In genomic region chr7:157692156-157693011, GRCh38 we compare ENCODE assay signal across 13 cellular contexts.
DNase-seq lines count a peak whose midpoint lies in the region; ATAC-seq and TF ChIP-seq lines count a peak whose summit lies in the region.
"Had no signal": no experiment of that assay in that cellular context is flagged by ENCODE, and none has a peak within 500 bp of the region (broad histone marks: within the 10 kb centered on the region; RNA-seq: fewer than 3 reads in every experiment).

No MANE protein-coding gene starts in this region.

- no peaks in the 10 kb centered on the region for H3K36me3 Mint-ChIP-seq in naive thymus-derived CD4-positive, alpha-beta T cell

- in situ Hi-C loops in KBM-7 (cut with MboI; ENCODE audit: low pct_unique_long_range_greater_than_20kb, low sequenced_read_pairs) = no loop called here
- in situ Hi-C loops in mammary epithelial cell (cut with MboI; ENCODE audit: low sequenced_read_pairs in 2 of 2) = no loop called here

- POLR2A ChIA-PET in naive thymus-derived CD4-positive, alpha-beta T cell (lab: Charles Lee) = no interaction called here

- H3K4me1 Mint-ChIP-seq in naive thymus-derived CD4-positive, alpha-beta T cell = peaks cover 2 to 37% (median 24%) of the 10 kb centered on the region in 7 donors

- H3K4me3 Mint-ChIP-seq in naive thymus-derived CD4-positive, alpha-beta T cell = peak overlapping the region in 9 of 10 donors; percentile 32 to 80 (median 56)
- H3K4me3 Mint-ChIP-seq: activated CD4-positive, alpha-beta memory T cell treated with anti-CD3 and anti-CD28 coated beads, Interleukin-2, amount 10 ng/mL, durations not matched to agents 7 days and 5 days had no signal

- H4K20me1 ChIP-seq in BLaER1 treated with 17β-estradiol and CSF1 and Interleukin-3, amounts not matched to agents 10 nM and 100 nM = peaks cover 0 to 70% (median 63%) of the 10 kb centered on the region in 11 experiments; a peak in 19 of 22 replicates
- no peaks in the 10 kb centered on the region for H4K20me1 ChIP-seq in Karpas-422 (ENCODE audit: insufficient read depth, low read depth, low read length)
- H4K20me1 ChIP-seq in mammary epithelial cell (ENCODE audit: insufficient read depth, low read length) = no peaks in the 10 kb centered on the region

- no TSS peak for BruUV-seq in mammary epithelial cell (replicated peaks; lab: Mats Ljungman, UMichigan)

- H3K9ac ChIP-seq in BLaER1 treated with 17β-estradiol and CSF1 and Interleukin-3, amounts not matched to agents 10 nM and 100 nM = no peak overlapping the region
- H3K9ac ChIP-seq in Karpas-422 (ENCODE audit: low read length) = no peak overlapping the region
- no peak overlapping the region for H3K9ac ChIP-seq in mammary epithelial cell (ENCODE audit: insufficient read depth, low read length)

- no peak overlapping the region for H3K27ac Mint-ChIP-seq in naive thymus-derived CD4-positive, alpha-beta T cell
- H3K27ac Mint-ChIP-seq: activated CD4-positive, alpha-beta memory T cell treated with anti-CD3 and anti-CD28 coated beads, Interleukin-2, amount 10 ng/mL, durations not matched to agents 7 days and 5 days had no signal

- peaks cover 8 to 15% (median 12%) of the 10 kb centered on the region in 11 experiments for H3K9me3 ChIP-seq in BLaER1 treated with 17β-estradiol and CSF1 and Interleukin-3, amounts not matched to agents 10 nM and 100 nM (replicated peaks in 1 of 11)
- H3K9me3 ChIP-seq in WERI-Rb-1 (ENCODE audit: severe bottlenecking) (no peaks in the 10 kb centered on the region), Karpas-422 (ENCODE audit: low read length) (peaks cover 3% of the 10 kb centered on the region), mammary epithelial cell (replicated peaks; ENCODE audit: insufficient read depth, low read length) (no peaks in the 10 kb centered on the region)
- H3K9me3 ChIP-seq in naive thymus-derived CD4-positive, alpha-beta T cell (ENCODE audit: control insufficient read depth in 2 of 3, low read length in 3 of 3) = no peaks in the 10 kb centered on the region
- H3K9me3 ChIP-seq: Caco-2 had no signal

- H3K4me1 ChIP-seq in BLaER1 treated with 17β-estradiol and CSF1 and Interleukin-3, amounts not matched to agents 10 nM and 100 nM = peaks cover 40 to 49% (median 47%) of the 10 kb centered on the region in 10 experiments
- peaks cover 0 to 21% of the 10 kb centered on the region in 2 donors for H3K4me1 ChIP-seq in naive thymus-derived CD4-positive, alpha-beta T cell (ENCODE audit: control insufficient read depth in 2 of 2, insufficient read depth in 2 of 2, low read length in 2 of 2)
- H3K4me1 ChIP-seq in Karpas-422 (ENCODE audit: low read length) = no peaks in the 10 kb centered on the region
- H3K4me1 ChIP-seq in mammary epithelial cell (ENCODE audit: insufficient read depth, low read length) = no peaks in the 10 kb centered on the region

- no peaks in the 10 kb centered on the region for H3K79me2 ChIP-seq in Karpas-422 (ENCODE audit: low read length)
- H3K79me2 ChIP-seq in mammary epithelial cell (ENCODE audit: insufficient read depth, low read length) = no peaks in the 10 kb centered on the region

- peaks cover 84 to 89% (median 86%) of the 10 kb centered on the region in 11 experiments for H3K27me3 ChIP-seq in BLaER1 treated with 17β-estradiol and CSF1 and Interleukin-3, amounts not matched to agents 10 nM and 100 nM
- H3K27me3 ChIP-seq in WERI-Rb-1 (ENCODE audit: insufficient read depth, low read depth, severe bottlenecking) (no peaks in the 10 kb centered on the region), Karpas-422 (ENCODE audit: low read length) (no peaks in the 10 kb centered on the region), mammary epithelial cell (ENCODE audit: insufficient read depth, low read length) (peaks cover 44% of the 10 kb centered on the region)
- H3K27me3 ChIP-seq in naive thymus-derived CD4-positive, alpha-beta T cell (ENCODE audit: control insufficient read depth in 2 of 2, insufficient read depth in 2 of 2, low read length in 2 of 2) = peaks cover 4 to 31% of the 10 kb centered on the region in 2 donors

- intact Hi-C loops in naive thymus-derived CD4-positive, alpha-beta T cell (cut with micrococcal nuclease) = loop anchor here (5.0 kb wide), 2 partner anchors 65 to 1885 kb away; no protein-coding TSS in a partner anchor
- intact Hi-C loops in mammary epithelial cell (cut with micrococcal nuclease) = no loop called here

- 6% methylated on average over 20 of the region's 68 CpGs for WGBS in mammary epithelial cell (ENCODE audit: low coverage, missing lambda C conversion rate)

- no peaks in the 10 kb centered on the region for H3K36me3 ChIP-seq in BLaER1 treated with 17β-estradiol and CSF1 and Interleukin-3, amounts not matched to agents 10 nM and 100 nM
- H3K36me3 ChIP-seq in WERI-Rb-1 (no peaks in the 10 kb centered on the region), Karpas-422 (ENCODE audit: insufficient read depth, low read length) (no peaks in the 10 kb centered on the region), mammary epithelial cell (ENCODE audit: insufficient read depth, low read length) (no peaks in the 10 kb centered on the region)
- no peaks in the 10 kb centered on the region for H3K36me3 ChIP-seq in naive thymus-derived CD4-positive, alpha-beta T cell (ENCODE audit: control insufficient read depth in 2 of 3, insufficient read depth in 3 of 3, low read length in 3 of 3)
- H3K36me3 ChIP-seq: gastroesophageal sphincter had no signal

- peaks cover 22 to 55% (median 40%) of the 10 kb centered on the region in 5 donors for H3K27me3 Mint-ChIP-seq in naive thymus-derived CD4-positive, alpha-beta T cell

- no peaks in the 10 kb centered on the region for H3K9me2 ChIP-seq in Karpas-422 (replicated peaks; ENCODE audit: insufficient read depth, low read length)

- DNase-seq in DMS79 (lab: John Stamatoyannopoulos, UW) = peak; percentile 50
- peak; percentile 7 for DNase-seq in WERI-Rb-1
- DNase-seq in naive thymus-derived CD4-positive, alpha-beta T cell = peak in 1 of 9 donors; percentile 21
- DNase-seq in COLO829 (ENCODE audit: low spot score) = no peak
- DNase-seq in Karpas-422 = no peak
- no peak for DNase-seq in KBM-7
- no peak for DNase-seq in mammary epithelial cell
- DNase-seq: activated CD4-positive, alpha-beta memory T cell treated with anti-CD3 and anti-CD28 coated beads, Interleukin-2, amount 10 ng/mL, durations not matched to agents 7 days and 5 days; Caco-2; NCI-H2029 treated with DMSO at 0.1 percent for 48 hours; stimulated activated CD4-positive, alpha-beta T cell treated with anti-CD3 and anti-CD28 coated beads, Interleukin-4, amount 100 ng/mL, for 4 hours had no signal

- no peak for ATAC-seq in naive thymus-derived CD4-positive, alpha-beta T cell
- ATAC-seq: gastroesophageal sphincter had no signal

- peaks cover 0 to 4% (median 0%) of the 10 kb centered on the region in 11 donors for H3K9me3 Mint-ChIP-seq in naive thymus-derived CD4-positive, alpha-beta T cell

- peak overlapping the region; percentile 65 to 99 (median 96) for H3K4me2 ChIP-seq in BLaER1 treated with 17β-estradiol and CSF1 and Interleukin-3, amounts not matched to agents 10 nM and 100 nM
- H3K4me2 ChIP-seq in Karpas-422 (ENCODE audit: low read depth, low read length, poor library complexity, severe bottlenecking) = no peak overlapping the region
- H3K4me2 ChIP-seq in mammary epithelial cell (ENCODE audit: insufficient read depth, low read depth, low read length) = no peak overlapping the region

- H2AFZ ChIP-seq in Karpas-422 (ENCODE audit: low read length) (no peak overlapping the region), mammary epithelial cell (ENCODE audit: low read depth, low read length) (no peak overlapping the region)

- dilution Hi-C loops in mammary epithelial cell (cut with HindIII; ENCODE audit: low sequenced_read_pairs) = no loop called here

- no peak overlapping the region for H3K27ac ChIP-seq in BLaER1 treated with 17β-estradiol and CSF1 and Interleukin-3, amounts not matched to agents 10 nM and 100 nM
- H3K27ac ChIP-seq in WERI-Rb-1 = no peak overlapping the region
- no peak overlapping the region for H3K27ac ChIP-seq in naive thymus-derived CD4-positive, alpha-beta T cell (ENCODE audit: low read depth, low read length)
- no peak overlapping the region for H3K27ac ChIP-seq in Karpas-422 (ENCODE audit: low read length)
- no peak overlapping the region for H3K27ac ChIP-seq in mammary epithelial cell (ENCODE audit: insufficient read depth, low read depth, low read length)

- CTCF ChIA-PET in naive thymus-derived CD4-positive, alpha-beta T cell (lab: Charles Lee) = interaction anchor here (0.6 kb wide), 1 partner anchor 81 kb away, joined by 3 read pairs; no protein-coding TSS in a partner anchor
- CTCF ChIA-PET in mammary epithelial cell (lab: Charles Lee; ENCODE audit: low non-redundant PET) = no interaction called here

- H3K4me3 ChIP-seq in BLaER1 treated with 17β-estradiol and CSF1 and Interleukin-3, amounts not matched to agents 10 nM and 100 nM = peak overlapping the region in 9 of 10 experiments; percentile 24 to 70 (median 42); a peak in 10 of 20 replicates
- H3K4me3 ChIP-seq in WERI-Rb-1 (ENCODE audit: low read depth, low read length) (no peak overlapping the region), Karpas-422 (ENCODE audit: low read length) (no peak overlapping the region), mammary epithelial cell (replicated peaks in 1 of 3; ENCODE audit: insufficient read depth in 1 of 3, low read depth in 2 of 3, low read length in 3 of 3) (no peak overlapping the region)
- H3K4me3 ChIP-seq in naive thymus-derived CD4-positive, alpha-beta T cell (ENCODE audit: low read length) = no peak overlapping the region

- TF ChIP-seq CTCF in WERI-Rb-1 (IDR thresholded peaks at IDR 0.05; ENCODE audit: low read depth, low read length) = no peak
- no peak for TF ChIP-seq CTCF in mammary epithelial cell (conservative IDR thresholded peaks at IDR 0.05 in 1 of 2, IDR thresholded peaks at IDR 0.05 in 1 of 2; ENCODE audit: extremely low read depth in 1 of 2, insufficient read depth in 1 of 2, low read depth in 1 of 2, low read length in 2 of 2)

Comparison
In these comparisons a context has a peak if more than half of its experiments do, and no peak if none do; other contexts are left out.
1. H3K4me2 ChIP-seq: peak in BLaER1 treated with 17β-estradiol and CSF1 and Interleukin-3, amounts not matched to agents 10 nM and 100 nM (11 of 11); none in Karpas-422 (single experiment) and mammary epithelial cell (single experiment).
2. H3K4me3 ChIP-seq: peak in BLaER1 treated with 17β-estradiol and CSF1 and Interleukin-3, amounts not matched to agents 10 nM and 100 nM (9 of 10); none in WERI-Rb-1 (single experiment), naive thymus-derived CD4-positive, alpha-beta T cell (single experiment), Karpas-422 (single experiment) and mammary epithelial cell (0 of 3).
3. DNase-seq: peak in DMS79 (single experiment) and WERI-Rb-1 (single experiment); none in COLO829 (single experiment), Karpas-422 (single experiment), KBM-7 (single experiment) and mammary epithelial cell (single experiment).